ENCODE assay signal across 1 cellular context in genomic region chr7:113774182-113774807, GRCh38.
TF ChIP-seq lines count a peak whose summit lies in the region.

No MANE protein-coding gene starts in this region.

TF ChIP-seq in GM12878, 131 proteins besides CTCF, POLR2A, EP300 and RAD21 (continued from another document):
- no peak for TF ChIP-seq E4F1 (IDR thresholded peaks at IDR 0.05; ENCODE audit: borderline replicate concordance, partially characterized antibody)
- TF ChIP-seq DPF2 (IDR thresholded peaks at IDR 0.05) = no peak
- no peak for TF ChIP-seq ZNF217 (IDR thresholded peaks at IDR 0.05)
- no peak for TF ChIP-seq STAT3 (IDR thresholded peaks at IDR 0.05; ENCODE audit: low read depth, low read length)
- no peak for TF ChIP-seq POLR2AphosphoS2 (IDR thresholded peaks at IDR 0.05; ENCODE audit: low read depth, low read length)
- peak; percentile 60 for TF ChIP-seq MEF2B (IDR thresholded peaks at IDR 0.05; ENCODE audit: partially characterized antibody, poor library complexity, severe bottlenecking)
- TF ChIP-seq ZZZ3 (IDR thresholded peaks at IDR 0.05; ENCODE audit: control insufficient read depth, insufficient read length, low read depth) = no peak
- TF ChIP-seq MEF2A (IDR thresholded peaks at IDR 0.05; ENCODE audit: insufficient read depth, low read depth, low read length) = peak; percentile 71; the same call in 1 of the 2 replicates
- no peak for TF ChIP-seq POLR2AphosphoS5 (IDR thresholded peaks at IDR 0.05; ENCODE audit: low read length)
